8 cellular contexts compared by ENCODE assay signal in the genomic region with DNA sequence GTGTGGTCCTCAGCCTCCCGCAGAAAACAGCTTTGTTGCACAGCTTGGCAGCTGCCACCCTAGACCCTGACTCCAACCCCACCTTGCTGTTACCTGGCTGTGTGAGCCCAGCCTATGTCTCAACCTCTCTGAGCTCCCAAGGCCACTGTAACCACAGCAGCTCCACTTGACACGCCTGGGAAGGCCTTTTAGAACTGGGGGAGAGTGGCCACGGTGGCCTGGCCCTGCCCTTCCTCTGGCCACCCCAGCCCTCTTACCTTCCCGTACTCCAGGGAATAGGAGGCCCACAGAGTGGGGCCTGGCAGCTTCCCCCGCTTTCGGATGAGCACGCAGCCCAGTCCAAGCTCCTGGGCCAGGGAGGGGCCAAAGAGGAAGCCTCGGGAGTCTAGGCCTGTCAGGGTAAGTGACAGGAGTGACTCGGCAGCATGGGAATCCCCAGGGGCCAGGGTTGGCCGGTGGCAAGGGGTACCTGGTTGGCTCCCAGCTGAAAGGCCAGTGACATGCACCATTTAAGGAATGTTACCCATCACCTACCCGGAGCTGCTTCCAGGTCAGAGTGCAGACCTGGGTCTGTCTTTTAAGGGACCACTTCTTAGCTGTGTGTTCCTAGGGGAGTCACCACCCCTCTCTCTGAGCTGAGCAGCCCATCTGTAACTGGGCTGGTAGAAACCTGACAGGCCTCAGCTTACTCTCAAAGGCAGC. TPM values are rescaled to one million over a fixed set of nuclear protein-coding genes. Genes with fewer than 3 reads are reported as not detected.
DNase-seq lines count a peak whose midpoint lies in the region; ATAC-seq, FAIRE-seq and TF ChIP-seq lines count a peak whose summit lies in the region.

No MANE protein-coding gene starts in this region.

- no peak for FAIRE-seq in small intestine (lab: Jason Lieb, UNC)

- H3K36me3 ChIP-seq in heart left ventricle (peaks cover 0 to 28% (median 4%) of the 10 kb centered on the region in 9 donors), small intestine (ENCODE audit: control insufficient read depth in 2 of 2, insufficient read depth in 2 of 2, low read length in 2 of 2) (no peaks in the 10 kb centered on the region)

- intact Hi-C loops in heart left ventricle (cut with DNase I) (loop anchor here in 8 of 10 donors (5.0 to 10.0 kb wide), 10 partner anchors 47 to 404 kb away; partner anchors contain the start of genes ACSF3 (in 3 of the 8), GALNS (in 1 of the 8), PABPN1L (in 1 of the 8) and TRAPPC2L (in 1 of the 8)), Right ventricle myocardium superior (cut with DNase I) (loop anchor here (5.0 kb wide), 1 partner anchor 47 kb away; the partner anchor contains the start of genes GALNS and TRAPPC2L)

- H3K9me3 ChIP-seq in heart left ventricle (no peaks in the 10 kb centered on the region), small intestine (ENCODE audit: control insufficient read depth, low read depth) (no peaks in the 10 kb centered on the region)

- H3K27me3 ChIP-seq in heart left ventricle (no peaks in the 10 kb centered on the region), small intestine (ENCODE audit: control insufficient read depth in 2 of 2, insufficient read depth in 2 of 2, low read length in 2 of 2) (no peaks in the 10 kb centered on the region)

- WGBS in heart left ventricle, 4 donors, result 53 to 60% (median 56%) methylated on average over 6 to 11 of the region's 11 CpGs
- 28 to 32% (median 29%) methylated on average over 11 of the region's 11 CpGs for WGBS in small intestine, 3 donors

- H3K4me1 ChIP-seq in heart left ventricle (peaks cover 0 to 41% (median 24%) of the 10 kb centered on the region in 12 donors), small intestine (ENCODE audit: control insufficient read depth in 2 of 2, insufficient read depth in 1 of 2, low read depth in 1 of 2, low read length in 1 of 2) (peaks cover 0 to 9% of the 10 kb centered on the region in 2 donors)

- H3K4me3 ChIP-seq in heart left ventricle (peak overlapping the region in 9 of 12 donors; percentile 70 to 88 (median 79)), fibroblast of mammary gland (ENCODE audit: control insufficient read depth, low read depth, low read length) (peak overlapping the region; percentile 59), small intestine (ENCODE audit: low read depth in 1 of 2, low read length in 2 of 2) (peak overlapping the region in 1 of 2 donors; percentile 72)

- peak in 1 of 5 donors; percentile 31 for DNase-seq in heart left ventricle
- DNase-seq in Right ventricle myocardium superior, result no peak
- DNase-seq in UCSD-AML1 (lab: John Stamatoyannopoulos, UW; ENCODE audit: unreplicated experiment), result peak; percentile 34
- DNase-seq in fibroblast of mammary gland (ENCODE audit: low read depth), result no peak
- DNase-seq in small intestine, result no peak
- DNase-seq in middle frontal gyrus (ENCODE audit: extremely low spot score, low spot score), result no peak
- no peak for DNase-seq in GM20000 (ENCODE audit: low spot score)
- DNase-seq in NCI-H510A (lab: John Stamatoyannopoulos, UW), result no peak

- peak overlapping the region in 7 of 12 donors; percentile 85 to 98 (median 94) for H3K27ac ChIP-seq in heart left ventricle
- peak overlapping the region; percentile 76 to 95 for H3K27ac ChIP-seq in small intestine (ENCODE audit: low read depth in 1 of 2, low read length in 1 of 2)

- TF ChIP-seq CTCF in heart left ventricle (IDR thresholded peaks at IDR 0.05) (no peak), fibroblast of mammary gland (conservative IDR thresholded peaks at IDR 0.05; ENCODE audit: control insufficient read depth, insufficient read depth, low read depth, low read length) (no peak), GM20000 (IDR thresholded peaks at IDR 0.05; ENCODE audit: extremely low read depth, missing control alignments) (no peak)

- no peak for TF ChIP-seq POLR2A in heart left ventricle (IDR thresholded peaks at IDR 0.05)

- ATAC-seq in heart left ventricle (no peak), Right ventricle myocardium superior (ENCODE audit: poor library complexity) (no peak)

RNA-seq across cellular contexts. Expression of gene APRT, which starts 1.4 kb away (rescaled TPM):
- total RNA-seq in heart left ventricle, result 10 to 100 TPM; 26.6 to 75.8 (median 44.2) TPM
- polyA plus RNA-seq in heart left ventricle, result 100 to 1,000 TPM in 1 of 2 donors, 10 to 100 TPM in 1; 62.6 to 129 TPM
- total RNA-seq in Right ventricle myocardium superior, result 40.4 TPM
- polyA plus RNA-seq in small intestine, result 100 to 1,000 TPM; 197 to 255 (median 247) TPM

RNA-seq across cellular contexts. Expression of gene CDT1, which starts 6.7 kb away (rescaled TPM):
- 1 to 10 TPM in 4 of 9 donors, under 1 TPM in 5; 0.23 to 6.1 (median 0.70) TPM for total RNA-seq in heart left ventricle
- polyA plus RNA-seq in heart left ventricle, result under 1 TPM; 0.19 to 0.40 TPM
- 1.00 TPM for total RNA-seq in Right ventricle myocardium superior
- polyA plus RNA-seq in small intestine, result 10 to 100 TPM in 1 of 3 donors, 1 to 10 TPM in 2; 1.1 to 16.7 (median 2.2) TPM

RNA-seq across cellular contexts. Expression of gene PIEZO1, which starts 25.3 kb away (rescaled TPM):
- total RNA-seq in heart left ventricle (10 to 100 TPM; 14.2 to 59.7 (median 19.7) TPM), Right ventricle myocardium superior (15.9 TPM)
- polyA plus RNA-seq in heart left ventricle (10 to 100 TPM; 31.2 to 45.0 TPM), small intestine (10 to 100 TPM; 22.8 to 95.0 (median 27.8) TPM)

RNA-seq across cellular contexts. Expression of gene GALNS, which starts 46.4 kb away (rescaled TPM):
- 10 to 100 TPM; 10.7 to 22.7 (median 13.3) TPM for total RNA-seq in heart left ventricle
- polyA plus RNA-seq in heart left ventricle, result 10 to 100 TPM; 14.1 to 16.4 TPM
- total RNA-seq in Right ventricle myocardium superior, result 15.9 TPM
- 10 to 100 TPM; 28.3 to 35.4 (median 32.4) TPM for polyA plus RNA-seq in small intestine

RNA-seq across cellular contexts. Expression of gene TRAPPC2L, which starts 46.6 kb away (rescaled TPM):
- total RNA-seq in heart left ventricle (10 to 100 TPM; 20.3 to 65.7 (median 44.2) TPM), Right ventricle myocardium superior (53.0 TPM)
- polyA plus RNA-seq in heart left ventricle (10 to 100 TPM; 30.3 to 51.3 TPM), small intestine (10 to 100 TPM; 46.6 to 84.8 (median 60.6) TPM)
